ENCODE assay signal across 31 cellular contexts in the genomic region with DNA sequence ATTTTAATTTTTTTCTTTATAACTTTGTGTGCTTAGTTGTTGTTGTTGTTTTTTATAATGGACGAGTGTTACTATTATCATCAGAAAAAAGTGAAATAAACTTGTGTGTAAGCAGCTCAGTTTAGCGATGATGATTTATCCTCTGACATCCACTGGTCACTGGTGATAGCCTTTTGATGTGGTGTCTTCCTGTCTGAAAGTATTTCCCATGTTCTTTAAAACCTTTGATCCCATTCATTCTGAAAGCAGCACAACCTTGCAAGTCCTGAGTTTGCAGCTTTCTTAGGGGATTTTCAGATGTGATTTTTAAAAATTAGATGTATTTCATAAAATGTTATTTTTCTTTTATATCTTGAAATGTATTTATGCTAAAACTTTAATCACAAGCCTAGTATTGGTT.
"Had no signal": no experiment of that assay in that cellular context is flagged by ENCODE, and none has a peak within 500 bp of the region (broad histone marks: within the 10 kb centered on the region; RNA-seq: fewer than 3 reads in every experiment).

No MANE protein-coding gene starts in this region.

- H3K27ac ChIP-seq: adrenal gland, body of pancreas, esophagus muscularis mucosa, foreskin keratinocyte, gastrocnemius medialis, heart left ventricle had no signal

- H3K36me3 ChIP-seq: adrenal gland, esophagus muscularis mucosa, gastrocnemius medialis, heart left ventricle had no signal

- H3K27ac Mint-ChIP-seq: activated CD4-positive, alpha-beta T cell treated with anti-CD3 and anti-CD28 coated beads, Interleukin-2, amount 10 ng/mL, durations not matched to agents 7 days and 5 days; activated CD8-positive, alpha-beta T cell treated with anti-CD3 and anti-CD28 coated beads for 36 hours; activated naive CD4-positive, alpha-beta T cell treated with anti-CD3 and anti-CD28 coated beads for 36 hours; activated naive CD4-positive, alpha-beta T cell treated with anti-CD3 and anti-CD28 coated beads, Interleukin-2, amount 50 U/mL, for 24 hours; activated naive CD8-positive, alpha-beta T cell treated with anti-CD3 and anti-CD28 coated beads for 36 hours; activated naive CD8-positive, alpha-beta T cell treated with anti-CD3 and anti-CD28 coated beads, Interleukin-2, amount 50 U/mL, for 24 hours; activated T-helper 17 cell treated with anti-CD3 and anti-CD28 coated beads, Interleukin-2, amount 50 U/mL, for 72 hours; effector memory CD8-positive, alpha-beta T cell had no signal

- H3K4me1 Mint-ChIP-seq: activated CD4-positive, alpha-beta T cell treated with anti-CD3 and anti-CD28 coated beads, Interleukin-2, amount 10 ng/mL, durations not matched to agents 7 days and 5 days; activated naive CD4-positive, alpha-beta T cell treated with anti-CD3 and anti-CD28 coated beads, Interleukin-2, amount 50 U/mL, for 24 hours; activated naive CD8-positive, alpha-beta T cell treated with anti-CD3 and anti-CD28 coated beads for 36 hours; activated naive CD8-positive, alpha-beta T cell treated with anti-CD3 and anti-CD28 coated beads, Interleukin-2, amount 50 U/mL, for 24 hours; activated T-helper 17 cell treated with anti-CD3 and anti-CD28 coated beads, Interleukin-2, amount 50 U/mL, for 72 hours had no signal

- H3K36me3 Mint-ChIP-seq: activated naive CD4-positive, alpha-beta T cell treated with anti-CD3 and anti-CD28 coated beads, Interleukin-2, amount 50 U/mL, for 24 hours; activated naive CD8-positive, alpha-beta T cell treated with anti-CD3 and anti-CD28 coated beads for 36 hours had no signal

- H3K9me3 Mint-ChIP-seq: activated CD4-positive, alpha-beta T cell treated with anti-CD3 and anti-CD28 coated beads, Interleukin-2, amount 10 ng/mL, durations not matched to agents 7 days and 5 days; activated CD8-positive, alpha-beta T cell treated with anti-CD3 and anti-CD28 coated beads for 36 hours; activated naive CD4-positive, alpha-beta T cell treated with anti-CD3 and anti-CD28 coated beads for 36 hours; activated naive CD4-positive, alpha-beta T cell treated with anti-CD3 and anti-CD28 coated beads, Interleukin-2, amount 50 U/mL, for 24 hours; activated naive CD8-positive, alpha-beta T cell treated with anti-CD3 and anti-CD28 coated beads for 36 hours; activated naive CD8-positive, alpha-beta T cell treated with anti-CD3 and anti-CD28 coated beads, Interleukin-2, amount 50 U/mL, for 24 hours; activated T-cell treated with anti-CD3 and anti-CD28 coated beads, Interleukin-2, amount 50 U/mL, for 4 hours; activated T-helper 17 cell treated with anti-CD3 and anti-CD28 coated beads, Interleukin-2, amount 50 U/mL, for 72 hours; effector memory CD8-positive, alpha-beta T cell had no signal

- ATAC-seq: activated CD8-positive, alpha-beta T cell treated with anti-CD3 and anti-CD28 coated beads for 36 hours; activated naive CD8-positive, alpha-beta T cell treated with anti-CD3 and anti-CD28 coated beads, Interleukin-2, amount 50 U/mL, for 24 hours; activated T-cell treated with anti-CD3 and anti-CD28 coated beads, Interleukin-2, amount 50 U/mL, for 4 hours; activated T-helper 17 cell treated with anti-CD3 and anti-CD28 coated beads, Interleukin-2, amount 50 U/mL, for 72 hours; body of pancreas; effector memory CD8-positive, alpha-beta T cell; foreskin keratinocyte; gastrocnemius medialis; heart left ventricle had no signal

- H3K9me3 ChIP-seq: adrenal gland, body of pancreas, esophagus muscularis mucosa, gastrocnemius medialis, heart left ventricle had no signal

- H3K4me3 ChIP-seq: adrenal gland, body of pancreas, esophagus muscularis mucosa, gastrocnemius medialis, heart left ventricle had no signal

- H3K27me3 ChIP-seq: adrenal gland, body of pancreas, esophagus muscularis mucosa, foreskin keratinocyte, gastrocnemius medialis, heart left ventricle had no signal

- DNase-seq: activated CD4-positive, alpha-beta T cell treated with anti-CD3 and anti-CD28 coated beads for 4 hours; activated CD4-positive, alpha-beta T cell treated with anti-CD3 and anti-CD28 coated beads, Interleukin-2, amount 10 ng/mL, durations not matched to agents 7 days and 5 days; activated CD4-positive, alpha-beta T cell treated with anti-CD3 and anti-CD28 coated beads, Interleukin-2, amount 50 U/mL, for 4 hours; activated CD4-positive, CD25-positive, alpha-beta regulatory T cell; activated CD4-positive, CD25-positive, alpha-beta regulatory T cell treated with anti-CD3 and anti-CD28 coated beads, Interleukin-2, amount 50 U/mL, for 72 hours; activated CD8-positive, alpha-beta memory T cell treated with anti-CD3 and anti-CD28 coated beads for 24 hours; activated CD8-positive, alpha-beta T cell treated with anti-CD3 and anti-CD28 coated beads for 36 hours; activated effector memory CD4-positive, alpha-beta T cell treated with Interleukin-2 at 50 U/mL for 16 hours; activated gamma-delta T cell treated with Interleukin-2 at 50 U/mL for 16 hours; activated naive CD4-positive, alpha-beta T cell treated with anti-CD3 and anti-CD28 coated beads for 36 hours; activated naive CD8-positive, alpha-beta T cell treated with anti-CD3 and anti-CD28 coated beads for 36 hours; activated naive CD8-positive, alpha-beta T cell treated with anti-CD3 and anti-CD28 coated beads, Interleukin-2, amount 50 U/mL, for 24 hours; activated T-cell treated with anti-CD3 and anti-CD28 coated beads, Interleukin-2, amount 50 U/mL, for 4 hours; adrenal gland; amygdala; aorta; body of pancreas; caudate nucleus; cortex of kidney; dermis blood vessel endothelial cell; effector CD4-positive, alpha-beta T cell; effector memory CD8-positive, alpha-beta T cell; erythroblast; foreskin keratinocyte; gastrocnemius medialis; glutamatergic neuron; heart left ventricle; T-helper 2 cell had no signal

- H3K4me3 Mint-ChIP-seq: activated CD4-positive, alpha-beta T cell treated with anti-CD3 and anti-CD28 coated beads, Interleukin-2, amount 10 ng/mL, durations not matched to agents 7 days and 5 days; activated CD8-positive, alpha-beta T cell treated with anti-CD3 and anti-CD28 coated beads for 36 hours; activated naive CD4-positive, alpha-beta T cell treated with anti-CD3 and anti-CD28 coated beads for 36 hours; activated naive CD4-positive, alpha-beta T cell treated with anti-CD3 and anti-CD28 coated beads, Interleukin-2, amount 50 U/mL, for 24 hours; activated naive CD8-positive, alpha-beta T cell treated with anti-CD3 and anti-CD28 coated beads for 36 hours; activated naive CD8-positive, alpha-beta T cell treated with anti-CD3 and anti-CD28 coated beads, Interleukin-2, amount 50 U/mL, for 24 hours; activated T-cell treated with anti-CD3 and anti-CD28 coated beads, Interleukin-2, amount 50 U/mL, for 4 hours; activated T-helper 17 cell treated with anti-CD3 and anti-CD28 coated beads, Interleukin-2, amount 50 U/mL, for 72 hours; effector memory CD8-positive, alpha-beta T cell had no signal

- H3K4me1 ChIP-seq: adrenal gland, body of pancreas, esophagus muscularis mucosa, gastrocnemius medialis had no signal
